7 cellular contexts compared by ENCODE assay signal in the genomic region with DNA sequence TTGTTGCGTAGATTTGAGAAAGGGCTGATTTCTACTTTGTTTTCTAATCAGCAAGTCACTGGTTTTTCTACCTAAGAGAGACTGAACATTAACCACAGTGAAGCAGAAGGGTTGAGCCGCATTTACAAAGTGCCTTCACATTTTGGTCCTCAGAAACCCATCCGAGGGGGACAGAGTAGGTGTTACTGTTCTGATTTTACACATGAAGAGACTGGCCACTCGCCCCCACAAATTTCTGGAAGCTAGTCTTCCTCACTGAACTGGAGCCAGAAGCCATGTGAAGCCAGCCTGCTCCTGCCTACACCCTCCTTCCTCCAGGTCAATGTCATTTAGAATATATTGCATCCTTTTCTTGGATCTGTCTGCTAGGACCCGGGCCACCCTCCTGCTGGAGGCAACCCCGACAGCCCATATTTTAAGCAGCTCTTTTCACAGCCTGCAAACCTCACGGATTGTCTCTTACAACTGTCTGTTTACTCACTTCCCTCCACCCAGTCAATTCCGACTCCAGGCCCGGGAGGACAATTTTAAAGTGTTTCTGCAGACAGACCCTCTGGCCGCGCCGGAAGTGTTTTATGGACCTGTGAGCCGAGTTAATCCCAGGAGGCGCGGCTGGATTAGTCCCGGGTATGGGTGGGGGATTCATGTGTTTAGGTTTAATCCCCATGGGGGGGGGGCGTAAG.
DNase-seq lines count a peak whose midpoint lies in the region; ATAC-seq and TF ChIP-seq lines count a peak whose summit lies in the region.

No MANE protein-coding gene starts in this region.

- H3K27ac ChIP-seq in GM23248 (peak overlapping the region; percentile 78), smooth muscle cell (ENCODE audit: low read depth) (peak overlapping the region; percentile 78)

- in situ Hi-C loops in GM23248 (cut with MboI): no loop called here

- H3K9me3 ChIP-seq in GM23248 (ENCODE audit: low read depth) (no peaks in the 10 kb centered on the region), smooth muscle cell (replicated peaks; ENCODE audit: low read depth) (no peaks in the 10 kb centered on the region)

- no peaks in the 10 kb centered on the region for H3K9me2 ChIP-seq in GM23248 (ENCODE audit: insufficient read depth)

- H3F3A ChIP-seq in GM23248 (ENCODE audit: insufficient read depth) (peaks cover 6% of the 10 kb centered on the region; the same call in 1 of the 2 replicates), smooth muscle cell (ENCODE audit: low read depth) (peaks cover 11% of the 10 kb centered on the region)

- H3K79me2 ChIP-seq in GM23248 (ENCODE audit: insufficient read depth): no peaks in the 10 kb centered on the region
- H3K79me2 ChIP-seq in smooth muscle cell (ENCODE audit: low read depth): no peaks in the 10 kb centered on the region

- peak overlapping the region; percentile 83 for H2AFZ ChIP-seq in GM23248
- no peak overlapping the region for H2AFZ ChIP-seq in smooth muscle cell (ENCODE audit: low read depth)

- peak; percentile 29 for DNase-seq in GM23248
- DNase-seq in RPMI7951 (ENCODE audit: low read depth): peak; percentile 41
- peak; percentile 70 for DNase-seq in fibroblast of villous mesenchyme (ENCODE audit: low read depth)
- peak; percentile 48 for DNase-seq in smooth muscle cell (lab: John Stamatoyannopoulos, UW; ENCODE audit: unreplicated experiment)
- no peak for DNase-seq in hepatic stellate cell (ENCODE audit: low spot score)

- H4K20me1 ChIP-seq in GM23248 (ENCODE audit: insufficient read depth) (no peaks in the 10 kb centered on the region), smooth muscle cell (ENCODE audit: low read depth) (no peaks in the 10 kb centered on the region)

- peak overlapping the region; percentile 66 for H3K4me3 ChIP-seq in GM23248
- peak overlapping the region; percentile 44 for H3K4me3 ChIP-seq in fibroblast of villous mesenchyme (ENCODE audit: low read depth, low read length)
- peak overlapping the region; percentile 46 for H3K4me3 ChIP-seq in smooth muscle cell

- no peaks in the 10 kb centered on the region for H3K27me3 ChIP-seq in GM23248 (replicated peaks; ENCODE audit: insufficient read depth)
- H3K27me3 ChIP-seq in smooth muscle cell (ENCODE audit: low read depth): no peaks in the 10 kb centered on the region

- H3K4me2 ChIP-seq in GM23248 (ENCODE audit: unreplicated experiment) (peak overlapping the region; percentile 78), smooth muscle cell (peak overlapping the region; percentile 85)

- H3K9ac ChIP-seq in GM23248 (peak overlapping the region; percentile 86), smooth muscle cell (ENCODE audit: low read depth) (peak overlapping the region; percentile 55)

- ATAC-seq in GM19324 (IDR thresholded peaks at IDR 0.05; ENCODE audit: low FRiP score, unreplicated experiment): no peak
- no peak for ATAC-seq in HG02840 (IDR thresholded peaks at IDR 0.05; ENCODE audit: low FRiP score, unreplicated experiment)

- H3K36me3 ChIP-seq in GM23248 (ENCODE audit: low read depth) (no peaks in the 10 kb centered on the region), smooth muscle cell (ENCODE audit: low read depth) (no peaks in the 10 kb centered on the region)

- 18 to 32% methylated on average over 9 to 16 of the region's 17 CpGs for WGBS in GM23248 (ENCODE audit: low coverage in 1 of 2, low lambda C conversion rate in 2 of 2, missing lambda C conversion rate in 2 of 2), 2 experiments
- 12% methylated on average over 17 of the region's 17 CpGs for WGBS in smooth muscle cell (ENCODE audit: low lambda C conversion rate)

- TF ChIP-seq CTCF in fibroblast of villous mesenchyme (IDR thresholded peaks at IDR 0.05; ENCODE audit: insufficient read depth, low read depth, low read length): no peak
- TF ChIP-seq CTCF in smooth muscle cell (IDR thresholded peaks at IDR 0.05; ENCODE audit: borderline replicate concordance, insufficient read depth, poor library complexity, severe bottlenecking): no peak

- peaks cover 21% of the 10 kb centered on the region for H3K4me1 ChIP-seq in GM23248 (ENCODE audit: insufficient read depth)
- peaks cover 33% of the 10 kb centered on the region for H3K4me1 ChIP-seq in smooth muscle cell (ENCODE audit: low read depth)
